ENCODE assay signal across 22 cellular contexts in the genomic region with DNA sequence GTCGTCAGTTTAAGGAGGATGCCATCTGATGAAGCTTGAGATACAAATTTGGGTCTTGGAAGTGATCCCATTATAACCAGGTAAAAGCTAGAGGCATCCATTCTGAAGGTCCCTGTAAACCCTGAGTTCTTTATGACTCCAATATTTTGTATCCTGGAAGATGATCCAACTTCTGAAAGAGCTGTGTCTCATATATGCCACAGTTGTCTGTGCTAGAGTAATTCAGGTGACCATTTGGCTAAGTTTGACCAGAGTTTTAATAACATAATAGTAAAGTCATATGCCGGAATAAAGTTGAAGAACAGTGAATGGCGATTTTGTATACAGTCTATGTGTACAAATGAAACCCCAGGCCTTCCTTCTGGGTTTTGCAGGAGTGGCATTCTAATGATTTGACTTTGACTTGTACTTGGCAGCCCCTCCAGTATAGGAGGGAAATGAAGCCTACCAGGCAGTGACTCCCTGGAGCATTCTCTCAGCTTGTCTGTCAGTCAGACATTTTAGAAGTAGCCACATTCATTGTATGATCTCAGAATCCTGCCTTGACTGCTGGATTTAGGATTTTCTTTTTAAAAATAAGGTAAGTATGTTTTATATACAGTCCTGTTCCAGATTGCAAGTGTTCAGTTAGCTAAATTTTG. TPM values are rescaled to one million over a fixed set of nuclear protein-coding genes. Genes with fewer than 3 reads are reported as not detected.
"Had no signal": no experiment of that assay in that cellular context is flagged by ENCODE, and none has a peak within 500 bp of the region (broad histone marks: within the 10 kb centered on the region; RNA-seq: fewer than 3 reads in every experiment).

No MANE protein-coding gene starts in this region.

- H3K36me3 ChIP-seq: lower lobe of right lung, neural progenitor cell, ovary, suprapubic skin, thyroid gland had no signal

- DNase-seq: effector memory CD4-positive, alpha-beta T cell; hippocampal formation; kidney glomerular epithelial cell; lower lobe of right lung; mesenchymal stem cell; midbrain; nucleus accumbens; ovary; stimulated activated CD4-positive, alpha-beta T cell treated with anti-CD3 and anti-CD28 coated beads, Interleukin-2, amount 100 ng/mL, for 24 hours; stimulated activated naive CD8-positive, alpha-beta T cell treated with anti-CD3 and anti-CD28 coated beads, Interleukin-15, Interleukin-2, amounts not matched to agents 100 U/mL and 50 U/mL, for 24 hours; thyroid gland had no signal

- H3K9me3 ChIP-seq: lower lobe of right lung, suprapubic skin, thyroid gland had no signal

- H3K27ac ChIP-seq: lower lobe of right lung, neural progenitor cell, ovary, skin epidermis, suprapubic skin, thyroid gland had no signal

- ATAC-seq: esophagus mucosa; left lobe of liver; lower lobe of right lung; natural killer cell treated with Interleukin-12 subunit alpha and Interleukin-12 subunit beta and Interleukin-15 and Interleukin-18, amount 100 ng/mL, for 72 hours; sciatic nerve; stimulated activated naive CD8-positive, alpha-beta T cell treated with anti-CD3 and anti-CD28 coated beads, Interleukin-15, Interleukin-2, amounts not matched to agents 100 U/mL and 50 U/mL, for 24 hours had no signal

- H3K4me1 ChIP-seq: lower lobe of right lung, neural progenitor cell, suprapubic skin, thyroid gland had no signal

- H3K27me3 ChIP-seq: neural progenitor cell, ovary, suprapubic skin, thyroid gland had no signal

- H3K9ac ChIP-seq: neural progenitor cell had no signal

- H3K4me3 ChIP-seq: lower lobe of right lung, neural progenitor cell, ovary, skin epidermis, suprapubic skin, thyroid gland had no signal

- FAIRE-seq: endometrium, islet of Langerhans, urothelium cell line had no signal

RNA-seq across cellular contexts. Expression of a gene that starts 39.6 kb away (rescaled TPM):
- total RNA-seq: fibroblast of villous mesenchyme; natural killer cell treated with Interleukin-12 subunit alpha and Interleukin-12 subunit beta and Interleukin-15 and Interleukin-18, amount 100 ng/mL, for 72 hours had no signal
